ENCODE assay signal across 31 cellular contexts in the genomic region with DNA sequence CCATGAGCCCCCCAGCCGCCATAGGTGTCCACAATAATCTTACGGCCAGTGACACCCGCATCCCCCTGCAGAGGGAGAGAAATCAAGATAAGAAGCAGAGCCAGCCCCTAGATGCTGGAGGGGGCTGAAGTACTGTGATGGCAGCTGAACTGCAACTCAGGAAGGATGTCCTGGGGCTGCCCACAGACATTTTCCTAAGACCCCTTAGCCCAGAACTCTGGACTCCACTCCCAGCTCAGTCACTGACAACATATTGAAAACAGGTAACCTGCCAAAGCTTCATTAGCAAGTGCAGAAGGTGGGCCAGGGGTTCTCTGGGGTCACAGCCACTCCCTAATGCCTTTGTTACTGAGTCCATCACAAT. TPM values are rescaled to one million over a fixed set of nuclear protein-coding genes. Genes with fewer than 3 reads are reported as not detected.
"Had no signal": no experiment of that assay in that cellular context is flagged by ENCODE, and none has a peak within 500 bp of the region (broad histone marks: within the 10 kb centered on the region; RNA-seq: fewer than 3 reads in every experiment).

No MANE protein-coding gene starts in this region.

- H3K9me3 ChIP-seq: ascending aorta, Peyer's patch, SJSA1, SK-N-SH had no signal

- H3K4me1 ChIP-seq: ascending aorta, Peyer's patch, SJSA1 had no signal

- H3K4me3 ChIP-seq: ascending aorta, cardiac muscle cell, Peyer's patch, SJSA1 had no signal

- H3K27ac ChIP-seq: ascending aorta, cardiac muscle cell, KMS-11, Peyer's patch, SJSA1 had no signal

- H3K36me3 ChIP-seq: ascending aorta, cardiac muscle cell, Peyer's patch, SJSA1 had no signal

- ATAC-seq: activated CD4-positive, alpha-beta T cell treated with anti-CD3 and anti-CD28 coated beads for 36 hours; activated CD4-positive, CD25-positive, alpha-beta regulatory T cell treated with anti-CD3 and anti-CD28 coated beads, Interleukin-2, amount 50 U/mL, for 24 hours; PC-3 had no signal

- DNase-seq: activated CD4-positive, alpha-beta T cell treated with anti-CD3 and anti-CD28 coated beads for 36 hours; activated CD4-positive, alpha-beta T cell treated with anti-CD3 and anti-CD28 coated beads, Interleukin-2, amount 10 ng/mL, durations not matched to agents 7 days and 5 days; activated CD4-positive, alpha-beta T cell treated with anti-CD3 and anti-CD28 coated beads, Interleukin-2, amount 50 U/mL, for 48 hours; activated CD8-positive, alpha-beta memory T cell treated with anti-CD3 and anti-CD28 coated beads for 24 hours; activated gamma-delta T cell; activated naive CD4-positive, alpha-beta T cell treated with Interleukin-2 at 50 U/mL for 16 hours; activated naive CD8-positive, alpha-beta T cell treated with anti-CD3 and anti-CD28 coated beads, Interleukin-2, amount 10 ng/mL, durations not matched to agents 7 days and 5 days; activated T-cell treated with anti-CD3 and anti-CD28 coated beads, Interleukin-2, amount 50 U/mL, for 24 hours; amygdala; MM.1S; MV-4-11; NCI-H1092; NCI-H1417; NCI-H187 treated with DMSO at 0.1 percent for 48 hours; NCI-H2081 treated with DMSO at 0.1 percent for 48 hours; NCI-H345; NCI-H524 treated with DMSO at 0.1 percent for 48 hours; NCI-H748 treated with DMSO at 0.1 percent for 48 hours; NK-92 treated with Interleukin-12 subunit alpha and Interleukin-12 subunit beta, amount 100 ng/mL, for 24 hours; PC-3; RPMI8226; SHP77 treated with DMSO at 0.1 percent for 48 hours; SK-N-SH had no signal

- H3K27me3 ChIP-seq: ascending aorta, cardiac muscle cell, Peyer's patch, SJSA1 had no signal

- H3K9ac ChIP-seq: KMS-11, SK-N-SH had no signal

- H3K4me2 ChIP-seq: KMS-11, SK-N-SH had no signal

RNA-seq across cellular contexts. Expression of gene MAT1A, which starts 14.3 kb away (rescaled TPM):
- total RNA-seq: activated CD4-positive, alpha-beta T cell treated with anti-CD3 and anti-CD28 coated beads for 36 hours; activated CD4-positive, alpha-beta T cell treated with anti-CD3 and anti-CD28 coated beads, Interleukin-2, amount 10 ng/mL, durations not matched to agents 7 days and 5 days; activated naive CD8-positive, alpha-beta T cell treated with anti-CD3 and anti-CD28 coated beads, Interleukin-2, amount 10 ng/mL, durations not matched to agents 7 days and 5 days; activated T-helper 2 cell treated with anti-CD3 and anti-CD28 coated beads, Interferon-gamma antibody, Interleukin-2, Interleukin-4, amounts not matched to agents 10 μg/mL and 5 μg/mL and 100 μg/mL, durations not matched to agents 14 hours and 24 hours and 36 hours; LHCN-M2; PC-3; Peyer's patch; SJSA1 had no signal
